Comparison of ENCODE assay signal across 12 cellular contexts in genomic region chr3:99419111-99419510, GRCh38.
DNase-seq lines count a peak whose midpoint lies in the region; ATAC-seq, FAIRE-seq and TF ChIP-seq lines count a peak whose summit lies in the region.
"Had no signal": no experiment of that assay in that cellular context is flagged by ENCODE, and none has a peak within 500 bp of the region (broad histone marks: within the 10 kb centered on the region; RNA-seq: fewer than 3 reads in every experiment).

No MANE protein-coding gene starts in this region.

- no peak for TF ChIP-seq CTCF in endothelial cell of umbilical vein (IDR thresholded peaks at IDR 0.05; ENCODE audit: extremely low read depth in 1 of 2, insufficient read depth in 1 of 2, low read depth in 1 of 2, low read length in 2 of 2)
- TF ChIP-seq CTCF in CD4-positive, alpha-beta T cell (IDR thresholded peaks at IDR 0.05): no peak

- no TSS peak for BruUV-seq in endothelial cell of umbilical vein (replicated peaks; lab: Mats Ljungman, UMichigan)

- no peaks in the 10 kb centered on the region for H3K4me1 Mint-ChIP-seq in CD4-positive, alpha-beta T cell (ENCODE audit: low read depth)

- H3K36me3 ChIP-seq in endothelial cell of umbilical vein (ENCODE audit: control insufficient read depth in 2 of 2, extremely low read depth in 1 of 2, insufficient read depth in 2 of 2, low read length in 2 of 2): no peaks in the 10 kb centered on the region

- H3K9me3 ChIP-seq in endothelial cell of umbilical vein (replicated peaks; ENCODE audit: control insufficient read depth, insufficient read depth, low read length): no peaks in the 10 kb centered on the region
- H3K9me3 ChIP-seq in CD4-positive, alpha-beta T cell (ENCODE audit: control insufficient read depth, low read length): no peaks in the 10 kb centered on the region

- H4K20me1 ChIP-seq in endothelial cell of umbilical vein (replicated peaks; ENCODE audit: control insufficient read depth, extremely low read depth, insufficient read depth, low read length): no peaks in the 10 kb centered on the region

- CTCF ChIA-PET in endothelial cell of umbilical vein (lab: Charles Lee): no interaction called here
- CTCF ChIA-PET in CD4-positive, alpha-beta T cell (lab: Charles Lee): no interaction called here

- peak; percentile 42 for DNase-seq in endothelial cell of umbilical vein (ENCODE audit: low read depth, low spot score)
- no peak for DNase-seq in islet precursor cell
- no peak for DNase-seq in stimulated activated naive CD8-positive, alpha-beta T cell treated with anti-CD3 and anti-CD28 coated beads, Interleukin-15, Interleukin-2, amounts not matched to agents 100 U/mL and 50 U/mL, for 24 hours
- no peak for DNase-seq in CD4-positive, alpha-beta T cell
- no peak for DNase-seq in posterior cingulate gyrus
- DNase-seq: NCI-H2029 treated with DMSO at 0.1 percent for 48 hours; stimulated activated CD4-positive, alpha-beta T cell treated with anti-CD3 and anti-CD28 coated beads, Interleukin-4, amount 100 ng/mL, for 1 hour; stimulated activated naive CD4-positive, alpha-beta T cell treated with Interleukin-2 at 50 U/mL for 16 hours had no signal

- ATAC-seq in GM19372 (IDR thresholded peaks at IDR 0.05; ENCODE audit: low read depth, unreplicated experiment) (peak; percentile 22), HG03064 (IDR thresholded peaks at IDR 0.05; ENCODE audit: low read depth, unreplicated experiment) (peak; percentile 31)
- ATAC-seq in stimulated activated naive CD8-positive, alpha-beta T cell treated with anti-CD3 and anti-CD28 coated beads, Interleukin-15, Interleukin-2, amounts not matched to agents 100 U/mL and 50 U/mL, for 24 hours: no peak
- ATAC-seq in CD4-positive, alpha-beta T cell (ENCODE audit: poor library complexity): no peak

- dilution Hi-C loops in endothelial cell of umbilical vein (cut with MboI; ENCODE audit: extremely low pct_ligation_motif_present, low sequenced_read_pairs): no loop called here

- no peak overlapping the region for H3K9ac ChIP-seq in endothelial cell of umbilical vein (replicated peaks; ENCODE audit: extremely low read depth, insufficient read depth, low read length)

- POLR2A ChIA-PET in endothelial cell of umbilical vein (lab: Charles Lee): no interaction called here
- POLR2A ChIA-PET in CD4-positive, alpha-beta T cell (lab: Charles Lee): no interaction called here

- intact Hi-C loops in endothelial cell of umbilical vein (cut with micrococcal nuclease) (no loop called here), posterior cingulate gyrus (cut with DNase I) (no loop called here)
- intact Hi-C loops in CD4-positive, alpha-beta T cell (cut with DNase I, micrococcal nuclease): no loop called here

- H3K9me1 ChIP-seq in endothelial cell of umbilical vein (replicated peaks; ENCODE audit: control insufficient read depth, extremely low read depth, insufficient read depth, low read length): no peaks in the 10 kb centered on the region

- no peaks in the 10 kb centered on the region for H3K27me3 ChIP-seq in endothelial cell of umbilical vein (ENCODE audit: control insufficient read depth in 2 of 2, insufficient read depth in 2 of 2, low read length in 2 of 2)
- no peaks in the 10 kb centered on the region for H3K27me3 ChIP-seq in CD4-positive, alpha-beta T cell (ENCODE audit: control insufficient read depth, insufficient read depth, low read length)

- no peak overlapping the region for H3K27ac Mint-ChIP-seq in CD4-positive, alpha-beta T cell

- no peaks in the 10 kb centered on the region for H3K36me3 Mint-ChIP-seq in CD4-positive, alpha-beta T cell (ENCODE audit: low read depth)

- TF ChIP-seq POLR2A in endothelial cell of umbilical vein (IDR thresholded peaks at IDR 0.05; ENCODE audit: low read depth, low read length): no peak

- no peak overlapping the region for H2AFZ ChIP-seq in endothelial cell of umbilical vein (ENCODE audit: low read depth, low read length)

- peaks cover 17% of the 10 kb centered on the region for H3K4me1 ChIP-seq in endothelial cell of umbilical vein (ENCODE audit: control insufficient read depth, extremely low read depth, insufficient read depth, low read length)

- no peak overlapping the region for H3K4me2 ChIP-seq in endothelial cell of umbilical vein (ENCODE audit: insufficient read depth, low read length)

- H3K27ac ChIP-seq in endothelial cell of umbilical vein (ENCODE audit: insufficient read depth, low read depth, low read length): no peak overlapping the region
- no peak overlapping the region for H3K27ac ChIP-seq in CD4-positive, alpha-beta T cell (ENCODE audit: low read depth, low read length)
- H3K27ac ChIP-seq: epithelial cell of prostate had no signal

- no peak overlapping the region for H3K4me3 Mint-ChIP-seq in CD4-positive, alpha-beta T cell

- no peak for FAIRE-seq in endothelial cell of umbilical vein (lab: Jason Lieb, UNC)
- FAIRE-seq: bronchial epithelial cell had no signal

- H3K9me3 Mint-ChIP-seq in CD4-positive, alpha-beta T cell: peaks cover 4% of the 10 kb centered on the region

- no peaks in the 10 kb centered on the region for H3K79me2 ChIP-seq in endothelial cell of umbilical vein (ENCODE audit: control insufficient read depth, insufficient read depth, low read length)

- no peak overlapping the region for H3K4me3 ChIP-seq in endothelial cell of umbilical vein (replicated peaks in 1 of 3; ENCODE audit: insufficient read depth in 1 of 3, low read depth in 1 of 3, low read length in 3 of 3)

- H3K27me3 Mint-ChIP-seq in CD4-positive, alpha-beta T cell: no peaks in the 10 kb centered on the region

TF ChIP-seq in endothelial cell of umbilical vein, 7 proteins besides CTCF, POLR2A, EP300 and RAD21:
- TF ChIP-seq FOS (IDR thresholded peaks at IDR 0.05; ENCODE audit: borderline replicate concordance, insufficient read depth, low read length): no peak
- no peak for TF ChIP-seq POLR2AphosphoS5 (IDR thresholded peaks at IDR 0.05; ENCODE audit: insufficient read depth, low read depth, low read length)
- TF ChIP-seq GATA2 (IDR thresholded peaks at IDR 0.05; ENCODE audit: insufficient read depth, insufficient read length, low read depth, low read length): no peak
- no peak for TF ChIP-seq MAX (IDR thresholded peaks at IDR 0.05; ENCODE audit: insufficient read depth, insufficient read length)
- no peak for TF ChIP-seq EZH2 (IDR thresholded peaks at IDR 0.05; ENCODE audit: borderline replicate concordance, low read depth, low read length, severe bottlenecking)
- no peak for TF ChIP-seq MYC (IDR thresholded peaks at IDR 0.05; ENCODE audit: low read depth, low read length)
- TF ChIP-seq JUN (IDR thresholded peaks at IDR 0.05; ENCODE audit: borderline replicate concordance, insufficient read depth, insufficient read length, low read depth): no peak

Comparison
In these comparisons a context has a peak if more than half of its experiments do, and no peak if none do; other contexts are left out.
1. ATAC-seq: peak in GM19372 (single experiment) and HG03064 (single experiment); none in stimulated activated naive CD8-positive, alpha-beta T cell treated with anti-CD3 and anti-CD28 coated beads, Interleukin-15, Interleukin-2, amounts not matched to agents 100 U/mL and 50 U/mL, for 24 hours (single experiment) and CD4-positive, alpha-beta T cell (single experiment).